ENCODE assay signal across 13 cellular contexts in genomic region chr2:22800422-22800821, GRCh38.
"Had no signal": no experiment of that assay in that cellular context is flagged by ENCODE, and none has a peak within 500 bp of the region (broad histone marks: within the 10 kb centered on the region; RNA-seq: fewer than 3 reads in every experiment).

No MANE protein-coding gene starts in this region.

- ATAC-seq: activated naive CD4-positive, alpha-beta T cell treated with anti-CD3 and anti-CD28 coated beads, Interleukin-2, amount 50 U/mL, for 72 hours; esophagus mucosa; gastroesophageal sphincter; heart right ventricle; left lobe of liver had no signal

- DNase-seq: activated CD4-positive, alpha-beta T cell treated with anti-CD3 and anti-CD28 coated beads, Interleukin-2, amount 50 U/mL, for 4 hours; activated gamma-delta T cell treated with Interleukin-2 at 50 U/mL for 16 hours; adrenal gland; heart right ventricle; stimulated activated CD4-positive, alpha-beta T cell treated with anti-CD3 and anti-CD28 coated beads, Interleukin-12 subunit alpha, Interleukin-12 subunit beta, amount 100 ng/mL, for 4 hours; stimulated activated CD4-positive, alpha-beta T cell treated with anti-CD3 and anti-CD28 coated beads, Interleukin-1b, Interleukin-23, amount 100 ng/mL, for 48 hours; stimulated activated naive CD4-positive, alpha-beta T cell treated with Interleukin-2 at 50 U/mL for 16 hours; tibial artery; WERI-Rb-1 had no signal
